ENCODE assay signal across 15 cellular contexts in genomic region chr19:49272204-49272603, GRCh38. TPM values are rescaled to one million over a fixed set of nuclear protein-coding genes. Genes with fewer than 3 reads are reported as not detected.
DNase-seq lines count a peak whose midpoint lies in the region; ATAC-seq, FAIRE-seq and TF ChIP-seq lines count a peak whose summit lies in the region.
"Had no signal": no experiment of that assay in that cellular context is flagged by ENCODE, and none has a peak within 500 bp of the region (broad histone marks: within the 10 kb centered on the region; RNA-seq: fewer than 3 reads in every experiment).

No MANE protein-coding gene starts in this region.

- H3K4me3 Mint-ChIP-seq in stimulated activated memory B cell treated with anti-CD40 and anti-IgM and Interleukin-4, amounts not matched to agents 10 μg/mL and 1 μg/mL and 100 μg/mL, for 72 hours: no peak overlapping the region

- intact Hi-C loops in GM12878 (cut with micrococcal nuclease; ENCODE audit: unreplicated experiment) (no loop called here), head of caudate nucleus (cut with DNase I) (no loop called here)

- H3K4me1 Mint-ChIP-seq in stimulated activated memory B cell treated with anti-CD40 and anti-IgM and Interleukin-4, amounts not matched to agents 10 μg/mL and 1 μg/mL and 100 μg/mL, for 72 hours: no peaks in the 10 kb centered on the region

- no peak overlapping the region for H3K27ac Mint-ChIP-seq in stimulated activated memory B cell treated with anti-CD40 and anti-IgM and Interleukin-4, amounts not matched to agents 10 μg/mL and 1 μg/mL and 100 μg/mL, for 72 hours

- no peak overlapping the region for H3K9ac ChIP-seq in GM12878 (ENCODE audit: control insufficient read depth, insufficient read depth, low read length)

- H3K9me3 Mint-ChIP-seq in stimulated activated memory B cell treated with anti-CD40 and anti-IgM and Interleukin-4, amounts not matched to agents 10 μg/mL and 1 μg/mL and 100 μg/mL, for 72 hours: peaks cover 11% of the 10 kb centered on the region

- TF ChIP-seq POLR2A in GM12878 (IDR thresholded peaks at IDR 0.05; ENCODE audit: low read depth, low read length): no peak

- no peaks in the 10 kb centered on the region for H3K4me1 ChIP-seq in GM12878 (ENCODE audit: control insufficient read depth, insufficient read depth, low read length)

- H3K4me2 ChIP-seq in GM12878 (ENCODE audit: control insufficient read depth, insufficient read depth): no peak overlapping the region

- no peaks in the 10 kb centered on the region for H3K27me3 ChIP-seq in GM12878 (replicated peaks in 1 of 2; ENCODE audit: control insufficient read depth in 2 of 2, insufficient read depth in 2 of 2, low read length in 1 of 2)
- H3K27me3 ChIP-seq in kidney epithelial cell (ENCODE audit: control insufficient read depth, insufficient read depth, low read length): no peaks in the 10 kb centered on the region
- H3K27me3 ChIP-seq: cardiac muscle cell had no signal

- CTCF ChIA-PET in GM12878 (lab: Yijun Ruan, JAX): interaction anchor here (1.4 kb wide), 2 partner anchors 64 to 123 kb away, joined by 3 read pairs; no protein-coding TSS in a partner anchor

- BruUV-seq in GM12878 (replicated peaks; lab: Mats Ljungman, UMichigan): no TSS peak

- no peak for ATAC-seq in GM12878
- ATAC-seq in stimulated activated memory B cell treated with anti-CD40 and anti-IgM and Interleukin-4, amounts not matched to agents 10 μg/mL and 1 μg/mL and 100 μg/mL, for 72 hours: no peak

- RAD21 ChIA-PET in GM12878 (lab: Charles Lee; ENCODE audit: unreplicated experiment): no interaction called here

- H3K9me3 ChIP-seq in GM12878 (replicated peaks; ENCODE audit: control insufficient read depth, insufficient read depth, low read length): no peaks in the 10 kb centered on the region

- 87% methylated on average over 4 of the region's 4 CpGs for WGBS in GM12878 (ENCODE audit: insufficient coverage, insufficient replicate concordance, low lambda C conversion rate, missing lambda C conversion rate)

- POLR2A ChIA-PET in GM12878 (lab: Charles Lee): no interaction called here

- H3K27me3 Mint-ChIP-seq in stimulated activated memory B cell treated with anti-CD40 and anti-IgM and Interleukin-4, amounts not matched to agents 10 μg/mL and 1 μg/mL and 100 μg/mL, for 72 hours: peaks cover 16% of the 10 kb centered on the region

- no peak for TF ChIP-seq EP300 in GM12878 (IDR thresholded peaks at IDR 0.05; ENCODE audit: borderline replicate concordance in 1 of 2, control insufficient read depth in 1 of 2, low read depth in 2 of 2, low read length in 2 of 2)

- H4K20me1 ChIP-seq in GM12878 (ENCODE audit: control insufficient read depth, insufficient read depth): no peaks in the 10 kb centered on the region

- no peak overlapping the region for H3K27ac ChIP-seq in GM12878 (ENCODE audit: control insufficient read depth, insufficient read depth)
- H3K27ac ChIP-seq: C4-2B, cardiac muscle cell had no signal

- H3K79me2 ChIP-seq in GM12878 (ENCODE audit: control insufficient read depth, insufficient read depth, low read length): no peaks in the 10 kb centered on the region

- H3K36me3 Mint-ChIP-seq in stimulated activated memory B cell treated with anti-CD40 and anti-IgM and Interleukin-4, amounts not matched to agents 10 μg/mL and 1 μg/mL and 100 μg/mL, for 72 hours: peaks cover under 1% of the 10 kb centered on the region

- peak; percentile 49 for DNase-seq in AG09309 (ENCODE audit: low read depth)
- peak; percentile 35 for DNase-seq in HFF-Myc (ENCODE audit: extremely low read depth, low read depth)
- DNase-seq in GM12878 (ENCODE audit: low read depth, low spot score): no peak
- DNase-seq in kidney epithelial cell (ENCODE audit: low read depth): peak; percentile 16
- DNase-seq in head of caudate nucleus: no peak
- DNase-seq in stimulated activated CD4-positive, alpha-beta T cell treated with anti-CD3 and anti-CD28 coated beads, Interleukin-4, amount 100 ng/mL, for 4 hours: no peak
- DNase-seq in NK-92 treated with Interleukin-12 subunit alpha and Interleukin-12 subunit beta, amount 100 ng/mL, for 24 hours (lab: John Stamatoyannopoulos, UW): no peak
- DNase-seq: GDM1; Karpas-422; NCI-H2081; stimulated activated CD4-positive, alpha-beta T cell treated with anti-CD3 and anti-CD28 coated beads, Interleukin-2, amount 100 ng/mL, for 24 hours had no signal

- no peak for TF ChIP-seq RAD21 in GM12878 (IDR thresholded peaks at IDR 0.05; ENCODE audit: insufficient read depth, low read depth, low read length)

- no peak for FAIRE-seq in GM12878 (lab: Jason Lieb, UNC)
- FAIRE-seq: endometrium had no signal

- H3K4me3 ChIP-seq in AG09309 (ENCODE audit: control insufficient read depth, low read depth, low read length) (no peak overlapping the region), HFF-Myc (replicated peaks; ENCODE audit: low read depth, low read length) (no peak overlapping the region), GM12878 (no peak overlapping the region), kidney epithelial cell (ENCODE audit: low read depth, low read length) (no peak overlapping the region)
- H3K4me3 ChIP-seq: cardiac muscle cell had no signal

- H3K36me3 ChIP-seq in GM12878 (ENCODE audit: control insufficient read depth in 2 of 2, insufficient read depth in 2 of 2, low read length in 1 of 2) (no peaks in the 10 kb centered on the region), kidney epithelial cell (ENCODE audit: control insufficient read depth, insufficient read depth, low read length) (no peaks in the 10 kb centered on the region)
- H3K36me3 ChIP-seq: cardiac muscle cell had no signal

- SMC1A ChIA-PET in GM12878 (lab: Charles Lee; ENCODE audit: uncharacterized antibody, unreplicated experiment): no interaction called here

- H2AFZ ChIP-seq in GM12878 (ENCODE audit: control insufficient read depth, low read depth, low read length): no peak overlapping the region

- TF ChIP-seq CTCF in AG09309 (IDR thresholded peaks at IDR 0.05; ENCODE audit: control insufficient read depth, insufficient read depth, low read depth, low read length, missing control alignments): no peak
- TF ChIP-seq CTCF in HFF-Myc (IDR thresholded peaks at IDR 0.05; ENCODE audit: low read depth, low read length, missing control alignments): no peak
- no peak for TF ChIP-seq CTCF in GM12878 (IDR thresholded peaks at IDR 0.05 in 2 of 3, conservative IDR thresholded peaks at IDR 0.05 in 1 of 3; ENCODE audit: control insufficient read depth in 2 of 3, extremely low read depth in 1 of 3, insufficient read depth in 1 of 3, low read depth in 3 of 3, low read length in 3 of 3)
- TF ChIP-seq CTCF in kidney epithelial cell (IDR thresholded peaks at IDR 0.05; ENCODE audit: insufficient read depth, low read length, poor library complexity, severe bottlenecking): no peak

- in situ Hi-C loops in GM12878 (cut with MboI): no loop called here

TF ChIP-seq in GM12878, 131 proteins besides CTCF, POLR2A, EP300 and RAD21:
- 0 out of 2 replicates have a peak, but pooled peaks have one; percentile 19 for TF ChIP-seq TCF7 (IDR thresholded peaks at IDR 0.05; ENCODE audit: borderline replicate concordance)
- no peak for TF ChIP-seq KLF5 (IDR thresholded peaks at IDR 0.05; ENCODE audit: partially characterized antibody)
- peak; percentile 54 for TF ChIP-seq JUNB (IDR thresholded peaks at IDR 0.05)

RNA-seq across cellular contexts. Expression of gene SLC6A16, which starts 52.8 kb away (rescaled TPM):
- total RNA-seq in GM12878 (2013; cell fraction: nucleolus; rRNA removed): 3.3 and 6.4 TPM in 2 replicates
- 0.16 and 0.23 TPM in 2 replicates for total RNA-seq in GM12878 (2014; rRNA removed)
- total RNA-seq in GM12878 (2014; rRNA removed; fragmentation: Illumina TruSeq; extraction: Trizol): 0.23 and 0.36 TPM in 2 replicates
- 1.6 and 1.7 TPM in 2 replicates for total RNA-seq in GM12878 (2021)
- polyA plus RNA-seq in GM12878 (2011; ENCODE audit: low read depth): 0.24 TPM
- 2.4 and 3.2 TPM in 2 replicates for polyA plus RNA-seq in GM12878 (2011; rRNA removed)
- polyA plus RNA-seq in GM12878 (2011; cell fraction: cytosol; rRNA removed): 1.4 and 1.5 TPM in 2 replicates
- polyA plus RNA-seq in GM12878 (2011; cell fraction: nucleus; rRNA removed): 1.4 and 3.1 TPM in 2 replicates
- 0.87 and 1.3 TPM in 2 replicates for polyA plus RNA-seq in GM12878 (2012)
- 0.48 and 0.63 TPM in 2 replicates for polyA plus RNA-seq in GM12878 (2014; fragmentation: Illumina TruSeq; extraction: Trizol)
- under 1 TPM; 0.51 to 0.98 TPM for polyA plus RNA-seq in GM12878 (2014; fragmentation: Nextera tagmentation; extraction: Ambion mirVana)
- polyA plus RNA-seq in GM12878 (2014; rRNA removed): 0.88 and 1.3 TPM in 2 replicates
- under 1 TPM; 0.37 to 0.57 TPM for polyA plus RNA-seq in GM12878 (2016; fragmentation: Nextera tagmentation; extraction: Ambion mirVana)
- polyA minus RNA-seq in GM12878 (2011; rRNA and poly(A)+ RNA removed): 1.3 and 2.0 TPM in 2 replicates
- polyA minus RNA-seq in GM12878 (2011; cell fraction: cytosol; rRNA and poly(A)+ RNA removed): 0.53 and 1.1 TPM in 2 replicates
- 0.36 and 0.96 TPM in 2 replicates for polyA minus RNA-seq in GM12878 (2011; cell fraction: nucleus; rRNA and poly(A)+ RNA removed)
- total RNA-seq in kidney epithelial cell: 0.17 and 0.75 TPM in 2 replicates

Comparison
In these comparisons a context has a peak if more than half of its experiments do, and no peak if none do; other contexts are left out.
1. DNase-seq: peak in AG09309 (single experiment), HFF-Myc (single experiment) and kidney epithelial cell (single experiment); none in GM12878 (single experiment), head of caudate nucleus (0 of 42), stimulated activated CD4-positive, alpha-beta T cell treated with anti-CD3 and anti-CD28 coated beads, Interleukin-4, amount 100 ng/mL, for 4 hours (0 of 2) and NK-92 treated with Interleukin-12 subunit alpha and Interleukin-12 subunit beta, amount 100 ng/mL, for 24 hours (single experiment).